ENCODE assay signal across 8 cellular contexts in the genomic region with DNA sequence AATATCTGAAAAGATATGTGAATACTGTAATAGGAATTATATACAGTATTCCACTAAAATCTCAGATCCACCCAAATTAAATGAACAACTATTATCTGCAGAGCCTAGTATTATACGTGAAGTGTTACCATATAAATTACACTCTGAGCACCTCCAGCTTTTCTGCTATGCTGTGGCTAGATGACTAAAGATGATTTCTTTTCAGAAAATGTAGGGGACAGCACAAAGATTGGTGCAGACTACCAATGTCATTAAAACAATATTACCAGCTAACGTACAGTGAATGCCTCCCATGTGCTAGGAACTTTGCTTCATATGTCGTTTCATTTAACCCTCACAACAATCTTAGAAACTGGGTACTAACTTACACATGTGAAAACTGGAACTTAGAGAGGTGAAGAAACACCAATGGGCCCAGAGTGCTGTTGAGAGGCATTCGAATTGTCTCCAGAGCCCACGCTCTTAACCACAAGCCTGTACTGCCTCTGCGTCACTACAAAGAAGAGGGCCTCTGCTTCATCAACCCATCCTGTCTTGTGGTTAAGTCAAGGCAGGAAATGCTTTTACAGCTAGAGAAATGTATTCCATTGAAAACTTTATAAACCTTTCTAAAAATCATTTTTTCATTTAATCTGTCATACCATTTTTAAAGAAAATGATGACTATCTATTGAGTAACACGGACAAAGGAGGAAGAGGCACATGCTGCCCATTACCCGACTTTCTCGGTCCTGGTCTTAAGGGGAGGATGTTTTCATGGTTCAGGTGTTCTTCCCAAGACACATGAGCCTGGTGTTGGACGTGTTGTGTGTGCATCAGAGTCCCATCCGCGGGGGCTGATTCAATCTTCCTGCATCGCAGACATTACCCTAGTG. TPM values are rescaled to one million over a fixed set of nuclear protein-coding genes. Genes with fewer than 3 reads are reported as not detected.
A peak's percentile ranks its signal among the peaks of the same experiment; 100 is the strongest.
DNase-seq lines count a peak whose midpoint lies in the region; ATAC-seq and TF ChIP-seq lines count a peak whose summit lies in the region.

No MANE protein-coding gene starts in this region.

- ATAC-seq in HG03469 (IDR thresholded peaks at IDR 0.05; ENCODE audit: unreplicated experiment): peak; percentile 94
- peak; percentile 84 to 86 for ATAC-seq in left cardiac atrium

- H3K4me3 ChIP-seq in SK-N-SH (ENCODE audit: low read depth in 2 of 2, low read length in 1 of 2): no peak overlapping the region

- no peaks in the 10 kb centered on the region for H3K4me1 ChIP-seq in SK-N-SH (ENCODE audit: control insufficient read depth in 1 of 2, insufficient read depth in 2 of 2, low read depth in 1 of 2, low read length in 1 of 2)

- H3K9ac ChIP-seq in SK-N-SH: no peak overlapping the region

- TF ChIP-seq EP300 in SK-N-SH (IDR thresholded peaks at IDR 0.05; ENCODE audit: borderline replicate concordance in 1 of 2, low read depth in 1 of 2, low read length in 1 of 2): no peak

- H3K9me3 ChIP-seq in SK-N-SH: no peaks in the 10 kb centered on the region

- DNase-seq in activated gamma-delta T cell treated with Interleukin-2 at 50 U/mL for 16 hours: peak; percentile 66
- DNase-seq in activated gamma-delta T cell (lab: John Stamatoyannopoulos, UW): no peak
- DNase-seq in activated CD4-positive, alpha-beta T cell treated with anti-CD3 and anti-CD28 coated beads for 48 hours: peak; percentile 74
- no peak for DNase-seq in left cardiac atrium
- peak; percentile 27 to 85 (median 62) for DNase-seq in stimulated activated naive CD4-positive, alpha-beta T cell (lab: John Stamatoyannopoulos, UW)
- DNase-seq in dedifferentiated amniotic fluid mesenchymal stem cell (ENCODE audit: extremely low spot score): no peak
- DNase-seq in SK-N-SH: no peak

- no peaks in the 10 kb centered on the region for H3F3A ChIP-seq in SK-N-SH (replicated peaks; ENCODE audit: insufficient read depth)

- no peak for TF ChIP-seq RAD21 in SK-N-SH (IDR thresholded peaks at IDR 0.05; ENCODE audit: low read length)

- TF ChIP-seq CTCF in SK-N-SH (IDR thresholded peaks at IDR 0.05): no peak

- H3K27ac ChIP-seq in SK-N-SH (ENCODE audit: low read depth in 2 of 2, low read length in 1 of 2): no peak overlapping the region

- H3K79me2 ChIP-seq in SK-N-SH (ENCODE audit: insufficient read depth): no peaks in the 10 kb centered on the region

- no peaks in the 10 kb centered on the region for H4K20me1 ChIP-seq in SK-N-SH (ENCODE audit: insufficient read depth)

- H2AFZ ChIP-seq in SK-N-SH (ENCODE audit: low read depth): no peak overlapping the region

- intact Hi-C loops in left cardiac atrium (cut with DNase I): no loop called here

- CTCF ChIA-PET in SK-N-SH (lab: Yijun Ruan, JAX): interaction anchor here (1.0 to 5.1 kb wide), 2 partner anchors 9 to 162 kb away, joined by 3 to 34 read pairs; no protein-coding TSS in a partner anchor

- no peaks in the 10 kb centered on the region for H3K9me2 ChIP-seq in SK-N-SH

- POLR2A ChIA-PET in SK-N-SH (lab: Yijun Ruan, JAX): no interaction called here

- H3K36me3 ChIP-seq in SK-N-SH (replicated peaks in 1 of 2; ENCODE audit: control insufficient read depth in 1 of 2, insufficient read depth in 2 of 2, low read length in 1 of 2): no peaks in the 10 kb centered on the region

- H3K4me2 ChIP-seq in SK-N-SH: no peak overlapping the region

- no peaks in the 10 kb centered on the region for H3K27me3 ChIP-seq in SK-N-SH (ENCODE audit: insufficient read depth)

- WGBS in SK-N-SH (ENCODE audit: low lambda C conversion rate): 63% methylated on average over 13 of the region's 13 CpGs

TF ChIP-seq in SK-N-SH, 30 proteins besides CTCF, POLR2A, EP300 and RAD21 (continues in another document):
- TF ChIP-seq YY1 (IDR thresholded peaks at IDR 0.05; ENCODE audit: low read depth) (no peak), NRF1 (IDR thresholded peaks at IDR 0.05; ENCODE audit: low read depth, low read length) (no peak), CHD2 (IDR thresholded peaks at IDR 0.05; ENCODE audit: low read length, partially characterized antibody) (no peak), ELF1 (IDR thresholded peaks at IDR 0.05) (no peak), MEF2A (IDR thresholded peaks at IDR 0.05; ENCODE audit: borderline replicate concordance, low read depth) (no peak), RFX5 (IDR thresholded peaks at IDR 0.05; ENCODE audit: low read length) (no peak), TCF12 (IDR thresholded peaks at IDR 0.05) (no peak), FOXJ3 (CRISPR knock-in tag; IDR thresholded peaks at IDR 0.05) (no peak), FOSL2 (IDR thresholded peaks at IDR 0.05; ENCODE audit: borderline replicate concordance, low read depth) (no peak), SMC3 (IDR thresholded peaks at IDR 0.05; ENCODE audit: low read depth, low read length) (no peak), MXI1 (IDR thresholded peaks at IDR 0.05; ENCODE audit: low read depth, low read length) (no peak), TAF1 (IDR thresholded peaks at IDR 0.05; ENCODE audit: borderline replicate concordance, low read depth, low read length) (no peak)
- TF ChIP-seq, protein P1, sequence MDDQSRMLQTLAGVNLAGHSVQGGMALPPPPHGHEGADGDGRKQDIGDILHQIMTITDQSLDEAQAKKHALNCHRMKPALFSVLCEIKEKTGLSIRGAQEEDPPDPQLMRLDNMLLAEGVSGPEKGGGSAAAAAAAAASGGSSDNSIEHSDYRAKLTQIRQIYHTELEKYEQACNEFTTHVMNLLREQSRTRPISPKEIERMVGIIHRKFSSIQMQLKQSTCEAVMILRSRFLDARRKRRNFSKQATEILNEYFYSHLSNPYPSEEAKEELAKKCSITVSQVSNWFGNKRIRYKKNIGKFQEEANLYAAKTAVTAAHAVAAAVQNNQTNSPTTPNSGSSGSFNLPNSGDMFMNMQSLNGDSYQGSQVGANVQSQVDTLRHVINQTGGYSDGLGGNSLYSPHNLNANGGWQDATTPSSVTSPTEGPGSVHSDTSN (IDR thresholded peaks at IDR 0.05): no peak
- TF ChIP-seq, protein P2, sequence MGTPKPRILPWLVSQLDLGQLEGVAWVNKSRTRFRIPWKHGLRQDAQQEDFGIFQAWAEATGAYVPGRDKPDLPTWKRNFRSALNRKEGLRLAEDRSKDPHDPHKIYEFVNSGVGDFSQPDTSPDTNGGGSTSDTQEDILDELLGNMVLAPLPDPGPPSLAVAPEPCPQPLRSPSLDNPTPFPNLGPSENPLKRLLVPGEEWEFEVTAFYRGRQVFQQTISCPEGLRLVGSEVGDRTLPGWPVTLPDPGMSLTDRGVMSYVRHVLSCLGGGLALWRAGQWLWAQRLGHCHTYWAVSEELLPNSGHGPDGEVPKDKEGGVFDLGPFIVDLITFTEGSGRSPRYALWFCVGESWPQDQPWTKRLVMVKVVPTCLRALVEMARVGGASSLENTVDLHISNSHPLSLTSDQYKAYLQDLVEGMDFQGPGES (IDR thresholded peaks at IDR 0.05; ENCODE audit: low read depth, low read length): no peak
- TF ChIP-seq, protein P3, sequence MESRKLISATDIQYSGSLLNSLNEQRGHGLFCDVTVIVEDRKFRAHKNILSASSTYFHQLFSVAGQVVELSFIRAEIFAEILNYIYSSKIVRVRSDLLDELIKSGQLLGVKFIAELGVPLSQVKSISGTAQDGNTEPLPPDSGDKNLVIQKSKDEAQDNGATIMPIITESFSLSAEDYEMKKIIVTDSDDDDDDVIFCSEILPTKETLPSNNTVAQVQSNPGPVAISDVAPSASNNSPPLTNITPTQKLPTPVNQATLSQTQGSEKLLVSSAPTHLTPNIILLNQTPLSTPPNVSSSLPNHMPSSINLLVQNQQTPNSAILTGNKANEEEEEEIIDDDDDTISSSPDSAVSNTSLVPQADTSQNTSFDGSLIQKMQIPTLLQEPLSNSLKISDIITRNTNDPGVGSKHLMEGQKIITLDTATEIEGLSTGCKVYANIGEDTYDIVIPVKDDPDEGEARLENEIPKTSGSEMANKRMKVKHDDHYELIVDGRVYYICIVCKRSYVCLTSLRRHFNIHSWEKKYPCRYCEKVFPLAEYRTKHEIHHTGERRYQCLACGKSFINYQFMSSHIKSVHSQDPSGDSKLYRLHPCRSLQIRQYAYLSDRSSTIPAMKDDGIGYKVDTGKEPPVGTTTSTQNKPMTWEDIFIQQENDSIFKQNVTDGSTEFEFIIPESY (IDR thresholded peaks at IDR 0.05; ENCODE audit: borderline replicate concordance, low read depth): no peak
- TF ChIP-seq, protein P4, sequence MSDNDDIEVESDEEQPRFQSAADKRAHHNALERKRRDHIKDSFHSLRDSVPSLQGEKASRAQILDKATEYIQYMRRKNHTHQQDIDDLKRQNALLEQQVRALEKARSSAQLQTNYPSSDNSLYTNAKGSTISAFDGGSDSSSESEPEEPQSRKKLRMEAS (IDR thresholded peaks at IDR 0.05; ENCODE audit: low read depth): no peak

RNA-seq across cellular contexts. Expression of a gene that starts 1.3 kb away (rescaled TPM):
- 1 to 10 TPM; 1.0 to 1.1 TPM for total RNA-seq in left cardiac atrium
- under 0.01 TPM in 1 of 2 replicates, not detected in the other for polyA plus RNA-seq in SK-N-SH (2012; rRNA removed)
- 0.01 and 0.03 TPM in 2 replicates for polyA plus RNA-seq in SK-N-SH (2012; cell fraction: cytosol; rRNA removed)
- polyA plus RNA-seq in SK-N-SH (2012; cell fraction: nucleus; rRNA removed): 0.01 TPM in 1 of 2 replicates, not detected in the other

RNA-seq across cellular contexts. Expression of a gene that starts 13.2 kb away (rescaled TPM):
- total RNA-seq in left cardiac atrium: 10 to 100 TPM; 17.1 to 18.9 TPM
- polyA plus RNA-seq in SK-N-SH (2012; rRNA removed): 9.7 and 10.9 TPM in 2 replicates
- polyA plus RNA-seq in SK-N-SH (2012; cell fraction: cytosol; rRNA removed): 11.7 and 12.8 TPM in 2 replicates
- 6.1 and 8.3 TPM in 2 replicates for polyA plus RNA-seq in SK-N-SH (2012; cell fraction: nucleus; rRNA removed)

Comparison
In these comparisons a context has a peak if more than half of its experiments do, and no peak if none do; other contexts are left out.
1. DNase-seq: peak in activated gamma-delta T cell treated with Interleukin-2 at 50 U/mL for 16 hours (single experiment), activated CD4-positive, alpha-beta T cell treated with anti-CD3 and anti-CD28 coated beads for 48 hours (single experiment) and stimulated activated naive CD4-positive, alpha-beta T cell (6 of 6); none in activated gamma-delta T cell (single experiment), left cardiac atrium (single experiment), dedifferentiated amniotic fluid mesenchymal stem cell (single experiment) and SK-N-SH (single experiment).